ENCODE assay signal across 31 cellular contexts in genomic region chr12:39878753-39879152, GRCh38.
"Had no signal": no experiment of that assay in that cellular context is flagged by ENCODE, and none has a peak within 500 bp of the region (broad histone marks: within the 10 kb centered on the region; RNA-seq: fewer than 3 reads in every experiment).

No MANE protein-coding gene starts in this region.

- H3K27me3 ChIP-seq: ascending aorta, breast epithelium, dorsolateral prefrontal cortex, heart left ventricle had no signal

- ATAC-seq: activated CD4-positive, alpha-beta T cell treated with anti-CD3 and anti-CD28 coated beads for 36 hours; activated CD8-positive, alpha-beta memory T cell treated with anti-CD3 and anti-CD28 coated beads, Interleukin-2, amount 10 ng/mL, durations not matched to agents 7 days and 5 days; activated CD8-positive, alpha-beta T cell treated with anti-CD3 and anti-CD28 coated beads, Interleukin-2, amount 10 ng/mL, durations not matched to agents 7 days and 5 days; activated naive CD4-positive, alpha-beta T cell treated with anti-CD3 and anti-CD28 coated beads, Interleukin-2, amount 50 U/mL, for 72 hours; esophagus mucosa; heart left ventricle; T-helper 17 cell had no signal

- H3K9me3 Mint-ChIP-seq: central memory CD8-positive, alpha-beta T cell had no signal

- H3K27ac ChIP-seq: ascending aorta, breast epithelium, coronary artery, dorsolateral prefrontal cortex, heart left ventricle had no signal

- H3K36me3 ChIP-seq: ascending aorta, breast epithelium, heart left ventricle had no signal

- H3K4me1 ChIP-seq: ascending aorta, breast epithelium had no signal

- H3K4me3 ChIP-seq: ascending aorta, breast epithelium, coronary artery, dorsolateral prefrontal cortex, heart left ventricle had no signal

- H3K4me1 Mint-ChIP-seq: activated CD4-positive, alpha-beta T cell treated with anti-CD3 and anti-CD28 coated beads for 36 hours; activated CD4-positive, alpha-beta T cell treated with anti-CD3 and anti-CD28 coated beads, Interleukin-2, amount 10 ng/mL, durations not matched to agents 24 days and 14 days; activated CD8-positive, alpha-beta memory T cell treated with anti-CD3 and anti-CD28 coated beads, Interleukin-2, amount 10 ng/mL, durations not matched to agents 7 days and 5 days; activated naive CD4-positive, alpha-beta T cell treated with anti-CD3 and anti-CD28 coated beads, Interleukin-2, amount 10 ng/mL, durations not matched to agents 7 days and 5 days; activated naive CD8-positive, alpha-beta T cell treated with anti-CD3 and anti-CD28 coated beads, Interleukin-2, amount 10 ng/mL, durations not matched to agents 7 days and 5 days; central memory CD8-positive, alpha-beta T cell; T-helper 17 cell had no signal

- H3K4me3 Mint-ChIP-seq: activated CD4-positive, alpha-beta memory T cell treated with anti-CD3 and anti-CD28 coated beads for 36 hours; activated CD4-positive, alpha-beta T cell treated with anti-CD3 and anti-CD28 coated beads for 36 hours; activated CD4-positive, alpha-beta T cell treated with anti-CD3 and anti-CD28 coated beads, Interleukin-2, amount 10 ng/mL, durations not matched to agents 24 days and 14 days; activated CD8-positive, alpha-beta memory T cell treated with anti-CD3 and anti-CD28 coated beads, Interleukin-2, amount 10 ng/mL, durations not matched to agents 7 days and 5 days; activated CD8-positive, alpha-beta T cell treated with anti-CD3 and anti-CD28 coated beads, Interleukin-2, amount 10 ng/mL, durations not matched to agents 7 days and 5 days; activated naive CD4-positive, alpha-beta T cell treated with anti-CD3 and anti-CD28 coated beads, Interleukin-2, amount 10 ng/mL, durations not matched to agents 7 days and 5 days; activated naive CD8-positive, alpha-beta T cell treated with anti-CD3 and anti-CD28 coated beads, Interleukin-2, amount 10 ng/mL, durations not matched to agents 7 days and 5 days; activated T-helper 1 cell treated with anti-CD3 and anti-CD28 coated beads, Interleukin-12 subunit alpha, Interleukin-12 subunit beta, Interleukin-2, Interleukin-4 antibody, amounts not matched to agents 30 ng/mL and 10 ng/mL and 1 ng/mL, durations not matched to agents 14 hours and 24 hours and 36 hours; brain; central memory CD8-positive, alpha-beta T cell; dendritic cell treated with granulocyte-macrophage colony-stimulating factor and Interleukin-4, amounts not matched to agents 40 ng/mL and 50 ng/mL, for 4 days; endodermal cell; T-helper 17 cell had no signal

- H3K27me3 Mint-ChIP-seq: activated CD4-positive, alpha-beta memory T cell treated with anti-CD3 and anti-CD28 coated beads for 36 hours; activated CD4-positive, alpha-beta T cell treated with anti-CD3 and anti-CD28 coated beads for 36 hours; activated CD4-positive, alpha-beta T cell treated with anti-CD3 and anti-CD28 coated beads, Interleukin-2, amount 10 ng/mL, durations not matched to agents 24 days and 14 days; activated CD8-positive, alpha-beta memory T cell treated with anti-CD3 and anti-CD28 coated beads, Interleukin-2, amount 10 ng/mL, durations not matched to agents 7 days and 5 days; activated naive CD4-positive, alpha-beta T cell treated with anti-CD3 and anti-CD28 coated beads, Interleukin-2, amount 10 ng/mL, durations not matched to agents 7 days and 5 days; activated naive CD8-positive, alpha-beta T cell treated with anti-CD3 and anti-CD28 coated beads, Interleukin-2, amount 10 ng/mL, durations not matched to agents 7 days and 5 days; brain; central memory CD8-positive, alpha-beta T cell; dendritic cell treated with granulocyte-macrophage colony-stimulating factor and Interleukin-4, amounts not matched to agents 40 ng/mL and 50 ng/mL, for 4 days; T-helper 17 cell had no signal

- H3K36me3 Mint-ChIP-seq: activated naive CD4-positive, alpha-beta T cell treated with anti-CD3 and anti-CD28 coated beads, Interleukin-2, amount 10 ng/mL, durations not matched to agents 7 days and 5 days; activated naive CD8-positive, alpha-beta T cell treated with anti-CD3 and anti-CD28 coated beads, Interleukin-2, amount 10 ng/mL, durations not matched to agents 7 days and 5 days had no signal

- DNase-seq: activated CD4-positive, alpha-beta memory T cell treated with anti-CD3 and anti-CD28 coated beads for 36 hours; activated CD4-positive, alpha-beta T cell treated with anti-CD3 and anti-CD28 coated beads for 36 hours; activated CD4-positive, alpha-beta T cell treated with anti-CD3 and anti-CD28 coated beads, Interleukin-2, amount 10 ng/mL, durations not matched to agents 24 days and 14 days; activated CD4-positive, CD25-positive, alpha-beta regulatory T cell; activated CD4-positive, CD25-positive, alpha-beta regulatory T cell treated with anti-CD3 and anti-CD28 coated beads, Interleukin-2, amount 50 U/mL, for 72 hours; activated CD8-positive, alpha-beta memory T cell treated with anti-CD3 and anti-CD28 coated beads, Interleukin-2, amount 10 ng/mL, durations not matched to agents 7 days and 5 days; activated CD8-positive, alpha-beta memory T cell treated with anti-CD3 and anti-CD28 coated beads, Interleukin-2, amount 50 U/mL, for 4 hours; activated CD8-positive, alpha-beta T cell treated with anti-CD3 and anti-CD28 coated beads, Interleukin-2, amount 10 ng/mL, durations not matched to agents 7 days and 5 days; activated gamma-delta T cell; activated naive CD4-positive, alpha-beta T cell; activated naive CD4-positive, alpha-beta T cell treated with anti-CD3 and anti-CD28 coated beads, Interleukin-2, amount 10 ng/mL, durations not matched to agents 7 days and 5 days; activated naive CD8-positive, alpha-beta T cell treated with anti-CD3 and anti-CD28 coated beads, Interleukin-2, amount 10 ng/mL, durations not matched to agents 7 days and 5 days; activated T-cell treated with anti-CD3 and anti-CD28 coated beads, Interleukin-2, amount 50 U/mL, for 1 hour; activated T-cell treated with anti-CD3 and anti-CD28 coated beads, Interleukin-2, amount 50 U/mL, for 48 hours; dorsolateral prefrontal cortex; effector memory CD4-positive, alpha-beta T cell; endodermal cell; foreskin fibroblast; heart left ventricle; T-helper 1 cell; T-helper 17 cell had no signal

- H3K27ac Mint-ChIP-seq: activated CD4-positive, alpha-beta memory T cell treated with anti-CD3 and anti-CD28 coated beads for 36 hours; activated CD4-positive, alpha-beta T cell treated with anti-CD3 and anti-CD28 coated beads for 36 hours; activated CD4-positive, alpha-beta T cell treated with anti-CD3 and anti-CD28 coated beads, Interleukin-2, amount 10 ng/mL, durations not matched to agents 24 days and 14 days; activated CD8-positive, alpha-beta memory T cell treated with anti-CD3 and anti-CD28 coated beads, Interleukin-2, amount 10 ng/mL, durations not matched to agents 7 days and 5 days; activated CD8-positive, alpha-beta T cell treated with anti-CD3 and anti-CD28 coated beads, Interleukin-2, amount 10 ng/mL, durations not matched to agents 7 days and 5 days; activated naive CD4-positive, alpha-beta T cell treated with anti-CD3 and anti-CD28 coated beads, Interleukin-2, amount 10 ng/mL, durations not matched to agents 7 days and 5 days; activated naive CD4-positive, alpha-beta T cell treated with anti-CD3 and anti-CD28 coated beads, Interleukin-2, amount 50 U/mL, for 72 hours; activated naive CD8-positive, alpha-beta T cell treated with anti-CD3 and anti-CD28 coated beads, Interleukin-2, amount 10 ng/mL, durations not matched to agents 7 days and 5 days; activated T-helper 1 cell treated with anti-CD3 and anti-CD28 coated beads, Interleukin-12 subunit alpha, Interleukin-12 subunit beta, Interleukin-2, Interleukin-4 antibody, amounts not matched to agents 30 ng/mL and 10 ng/mL and 1 ng/mL, durations not matched to agents 14 hours and 24 hours and 36 hours; activated T-helper 2 cell treated with anti-CD3 and anti-CD28 coated beads, Interferon-gamma antibody, Interleukin-2, Interleukin-4, amounts not matched to agents 10 μg/mL and 5 μg/mL and 100 μg/mL, durations not matched to agents 14 hours and 24 hours and 36 hours; brain; dendritic cell treated with granulocyte-macrophage colony-stimulating factor and Interleukin-4, amounts not matched to agents 40 ng/mL and 50 ng/mL, for 4 days; endodermal cell; T-helper 17 cell had no signal
